ENCODE assay signal across 9 cellular contexts in the genomic region with DNA sequence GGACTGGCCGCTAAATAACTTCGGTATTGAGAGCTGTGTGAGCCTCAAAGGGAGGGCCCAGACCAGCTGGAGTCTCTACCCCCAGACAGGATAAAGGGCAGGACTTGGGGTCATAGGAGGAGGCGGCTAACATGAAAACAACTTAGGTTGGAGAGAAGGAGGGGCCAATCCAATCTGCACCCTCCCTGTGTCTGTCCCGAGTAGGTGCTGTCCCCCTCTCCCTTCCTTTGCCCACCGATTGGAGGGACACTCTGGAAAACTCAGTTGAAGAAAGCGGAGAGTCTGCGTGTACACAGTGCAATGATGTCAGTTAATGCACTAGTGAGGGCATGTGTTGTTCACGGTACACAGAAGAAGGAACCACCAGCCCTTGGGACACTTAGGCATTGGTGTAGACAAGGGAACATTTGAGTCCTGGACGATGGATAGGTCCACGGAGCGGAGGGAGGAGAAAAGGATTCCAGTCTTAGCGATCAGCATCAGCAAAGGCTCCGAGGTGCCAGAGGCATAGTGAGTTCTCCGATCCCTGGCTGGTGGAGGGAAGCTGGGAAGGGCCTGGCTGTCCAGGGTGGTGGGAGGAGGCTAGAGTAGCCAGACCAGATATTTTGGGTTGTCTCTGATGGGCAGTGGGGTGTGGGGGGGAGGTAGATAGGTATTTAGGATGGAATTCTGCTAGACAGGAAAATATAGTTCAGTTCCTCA. TPM values are rescaled to one million over a fixed set of nuclear protein-coding genes. Genes with fewer than 3 reads are reported as not detected.
DNase-seq lines count a peak whose midpoint lies in the region; ATAC-seq, FAIRE-seq and TF ChIP-seq lines count a peak whose summit lies in the region.
"Had no signal": no experiment of that assay in that cellular context is flagged by ENCODE, and none has a peak within 500 bp of the region (broad histone marks: within the 10 kb centered on the region; RNA-seq: fewer than 3 reads in every experiment).

No MANE protein-coding gene starts in this region.

- H3K27ac Mint-ChIP-seq in brain: peak overlapping the region; percentile 65 to 91 (median 76)

- H3K27ac ChIP-seq in A549 (peak overlapping the region; percentile 97 to 99), HCT116 (ENCODE audit: low read depth, low read length) (peak overlapping the region; percentile 81), lung (ENCODE audit: low read depth in 1 of 2, low read length in 1 of 2) (peak overlapping the region; percentile 70 to 85)

- TF ChIP-seq RAD21 in A549 (conservative IDR thresholded peaks at IDR 0.05 in 1 of 2, IDR thresholded peaks at IDR 0.05 in 1 of 2) (no peak), HCT116 (IDR thresholded peaks at IDR 0.05; ENCODE audit: low read depth) (no peak)

- H3K36me3 Mint-ChIP-seq in brain: peaks cover 10% of the 10 kb centered on the region

- no peaks in the 10 kb centered on the region for H3K9me2 ChIP-seq in HCT116 (ENCODE audit: insufficient read depth)

- TSS peak; percentile 27 for BruUV-seq in HCT116 (replicated peaks; lab: Mats Ljungman, UMichigan)

- H3K27me3 Mint-ChIP-seq in brain: peaks cover 66% of the 10 kb centered on the region

- no peak overlapping the region for H2AFZ ChIP-seq in HCT116 (ENCODE audit: low read depth, low read length, poor library complexity, severe bottlenecking)

- H3K27me3 ChIP-seq in HCT116 (ENCODE audit: insufficient read depth, low read length): no peaks in the 10 kb centered on the region
- no peaks in the 10 kb centered on the region for H3K27me3 ChIP-seq in lung (ENCODE audit: control insufficient read depth, insufficient read depth)

- TF ChIP-seq CTCF in A549 (IDR thresholded peaks at IDR 0.05): no peak
- TF ChIP-seq CTCF in HCT116 (IDR thresholded peaks at IDR 0.05 in 2 of 3, conservative IDR thresholded peaks at IDR 0.05 in 1 of 3; ENCODE audit: borderline replicate concordance in 1 of 3, insufficient read depth in 1 of 3, low read depth in 2 of 3, low read length in 2 of 3): no peak
- no peak for TF ChIP-seq CTCF in brain (conservative IDR thresholded peaks at IDR 0.05)
- no peak for TF ChIP-seq CTCF in lung (IDR thresholded peaks at IDR 0.05; ENCODE audit: control extremely low read depth, extremely low read depth)

- ATAC-seq in A549 (peak; percentile 8 to 27), HCT116 (peak; percentile 2), lung (ENCODE audit: insufficient read depth, low FRiP score) (peak; percentile 1), GM18520 (IDR thresholded peaks at IDR 0.05; ENCODE audit: unreplicated experiment) (no peak), GM21576 (IDR thresholded peaks at IDR 0.05; ENCODE audit: unreplicated experiment) (no peak)

- CTCF ChIA-PET in A549 (lab: Yijun Ruan, JAX) (interaction anchor here (0.9 to 20.5 kb wide), 7 partner anchors 15 to 217 kb away, joined by 3 to 314 read pairs (median 5); partner anchors contain the start of genes B3GNT9, CES4A, EXOC3L1 and FBXL8), HCT116 (lab: Charles Lee) (interaction anchor here (1.0 to 5.6 kb wide), 9 partner anchors 12 to 224 kb away, joined by 4 to 52 read pairs (median 6); partner anchors contain the start of genes CES3, FBXL8, FHOD1 and TRADD)

- POLR2A ChIA-PET in A549 (lab: Yijun Ruan, JAX): interaction anchor here (1.0 to 2.9 kb wide), 7 partner anchors 10 to 210 kb away, joined by 3 to 46 read pairs (median 4); partner anchors contain the start of genes B3GNT9, CES3, FBXL8 and FHOD1
- POLR2A ChIA-PET in HCT116 (lab: Charles Lee): interaction anchor here (0.6 to 2.1 kb wide), 7 partner anchors 7 to 287 kb away, joined by 3 to 17 read pairs (median 4); partner anchors contain the start of genes FBXL8, TMEM208 and TRADD

- H3K4me3 ChIP-seq in A549: peak overlapping the region; percentile 51
- H3K4me3 ChIP-seq in HCT116 (replicated peaks in 1 of 2; ENCODE audit: low read depth in 1 of 2, low read length in 2 of 2): peak overlapping the region; percentile 64 to 75
- no peak overlapping the region for H3K4me3 ChIP-seq in lung

- H3K9me3 Mint-ChIP-seq in brain: peaks cover 0 to 5% (median 0%) of the 10 kb centered on the region in 5 experiments

- TF ChIP-seq POLR2A in A549 (IDR thresholded peaks at IDR 0.05; ENCODE audit: low read length) (no peak), HCT116 (IDR thresholded peaks at IDR 0.05; ENCODE audit: borderline replicate concordance, extremely low read depth, insufficient read depth, insufficient read length) (no peak)

- H3K4me1 ChIP-seq in A549: peaks cover 41% of the 10 kb centered on the region
- H3K4me1 ChIP-seq in HCT116 (ENCODE audit: control insufficient read depth in 1 of 2, insufficient read depth in 2 of 2, low read length in 2 of 2): peaks cover 42 to 65% of the 10 kb centered on the region in 2 experiments
- H3K4me1 ChIP-seq in lung (ENCODE audit: control insufficient read depth in 2 of 2, insufficient read depth in 2 of 2, low read length in 2 of 2): peaks cover 0 to 15% of the 10 kb centered on the region in 2 donors

- peaks cover 8% of the 10 kb centered on the region; the same call in 1 of the 2 replicates for H3K79me2 ChIP-seq in HCT116 (ENCODE audit: insufficient read depth, low read length)

- DNase-seq in A549 (ENCODE audit: low read depth in 1 of 2, low spot score in 1 of 2) (peak; percentile 41 to 51), HCT116 (ENCODE audit: low read depth, low spot score) (no peak), lung (ENCODE audit: low spot score) (no peak), NCI-H2029 (lab: John Stamatoyannopoulos, UW) (no peak), SHP77 treated with DMSO at 0.1 percent for 48 hours (lab: John Stamatoyannopoulos, UW) (no peak)

- no peak for TF ChIP-seq EP300 in A549 (IDR thresholded peaks at IDR 0.05)

- H3K4me2 ChIP-seq in A549: peak overlapping the region; percentile 99
- peak overlapping the region; percentile 100 for H3K4me2 ChIP-seq in HCT116 (ENCODE audit: low read length)

- 36% methylated on average over 14 of the region's 14 CpGs for WGBS in A549 (ENCODE audit: missing lambda C conversion rate)
- 42% methylated on average over 14 of the region's 14 CpGs for WGBS in lung, 2 donors

- no peaks in the 10 kb centered on the region for H3K9me3 ChIP-seq in A549
- no peaks in the 10 kb centered on the region for H3K9me3 ChIP-seq in HCT116 (ENCODE audit: control insufficient read depth in 1 of 2, insufficient read depth in 1 of 2, low read depth in 1 of 2, low read length in 2 of 2)
- H3K9me3 ChIP-seq in lung (ENCODE audit: control insufficient read depth in 2 of 2, insufficient read depth in 1 of 2, low read length in 1 of 2): no peaks in the 10 kb centered on the region

- no peak for FAIRE-seq in A549 (lab: Jason Lieb, UNC)
- FAIRE-seq: endometrium had no signal

- no peaks in the 10 kb centered on the region for H4K20me1 ChIP-seq in HCT116 (ENCODE audit: insufficient read depth)

- RAD21 ChIA-PET in HCT116 (lab: Charles Lee; ENCODE audit: low non-redundant PET in 1 of 2, low total read pairs in 2 of 2, uncharacterized antibody in 2 of 2, unreplicated experiment in 2 of 2): interaction anchor here (0.7 to 1.7 kb wide), 3 partner anchors 20 to 153 kb away, joined by 3 to 6 read pairs (median 3); partner anchors contain the start of gene B3GNT9 (in 1 of the 2)

- peaks cover 71% of the 10 kb centered on the region for H3K4me1 Mint-ChIP-seq in brain

- peak overlapping the region; percentile 72 to 88 (median 76) for H3K4me3 Mint-ChIP-seq in brain

- H3K9ac ChIP-seq in HCT116 (ENCODE audit: low read length): peak overlapping the region; percentile 90

- intact Hi-C loops in HCT116 (cut with micrococcal nuclease): no loop called here

- H3K36me3 ChIP-seq in HCT116 (ENCODE audit: control insufficient read depth in 1 of 2, insufficient read depth in 2 of 2, low read length in 2 of 2) (0 out of 4 replicates have a peak, but pooled peaks cover 0 to 6% of the 10 kb centered on the region in 2 experiments), lung (ENCODE audit: control insufficient read depth in 2 of 2, insufficient read depth in 2 of 2, low read length in 2 of 2) (no peaks in the 10 kb centered on the region)

RNA-seq across cellular contexts. Expression of gene NOL3, which starts 0.8 kb away (rescaled TPM):
- polyA plus RNA-seq in A549 (2011; rRNA removed) (22.6 and 24.4 TPM in 2 replicates), A549 (2017; fragmentation: RNase III; extraction: RNeasy Plus Mini Kit Qiagen cat#74134 plus additional on column Dnase treatment) (38.5 to 41.3 TPM (median 39.1 TPM) in 3 replicates), brain (ENCODE audit: insufficient read depth, low read depth, low replicate concordance) (25.6 TPM), lung (10 to 100 TPM; 35.5 to 46.8 TPM)
- 36.9 and 41.0 TPM in 2 replicates for polyA plus RNA-seq in A549 (2012; cell fraction: cytosol; rRNA removed)
- 53.4 and 79.4 TPM in 2 replicates for polyA plus RNA-seq in A549 (2012; cell fraction: nucleus; rRNA removed)
- 9.0 and 10.6 TPM in 2 replicates for polyA minus RNA-seq in A549 (2011; rRNA and poly(A)+ RNA removed)
- total RNA-seq in HCT116 (2021; ENCODE audit: unreplicated experiment) (54.0 TPM), lung (10 to 100 TPM; 25.3 to 51.9 TPM)
- 76.0 and 87.8 TPM in 2 replicates for polyA plus RNA-seq in HCT116 (2012)

RNA-seq across cellular contexts. Expression of gene HSF4, which starts 6.6 kb away (rescaled TPM):
- 8.3 and 11.7 TPM in 2 replicates for polyA plus RNA-seq in A549 (2011; rRNA removed)
- polyA plus RNA-seq in A549 (2012; cell fraction: cytosol; rRNA removed): 12.1 and 13.7 TPM in 2 replicates
- polyA plus RNA-seq in A549 (2012; cell fraction: nucleus; rRNA removed): 198 and 241 TPM in 2 replicates
- 15.3 to 22.0 TPM (median 18.9 TPM) in 3 replicates for polyA plus RNA-seq in A549 (2017; fragmentation: RNase III; extraction: RNeasy Plus Mini Kit Qiagen cat#74134 plus additional on column Dnase treatment)
- 4.9 and 5.0 TPM in 2 replicates for polyA minus RNA-seq in A549 (2011; rRNA and poly(A)+ RNA removed)
- total RNA-seq in HCT116 (2021; ENCODE audit: unreplicated experiment): 46.6 TPM
- 32.7 and 36.2 TPM in 2 replicates for polyA plus RNA-seq in HCT116 (2012)
- polyA plus RNA-seq in brain (ENCODE audit: insufficient read depth, low read depth, low replicate concordance): 6.4 TPM
- total RNA-seq in lung: 10 to 100 TPM in 1 of 2 donors, 1 to 10 TPM in 1; 5.1 to 28.9 TPM
- polyA plus RNA-seq in lung: 10 to 100 TPM; 13.1 to 62.5 TPM

RNA-seq across cellular contexts. Expression of gene FBXL8, which starts 11.3 kb away (rescaled TPM):
- polyA plus RNA-seq in A549 (2011; rRNA removed) (5.4 and 5.6 TPM in 2 replicates), A549 (2017; fragmentation: RNase III; extraction: RNeasy Plus Mini Kit Qiagen cat#74134 plus additional on column Dnase treatment) (12.5 to 14.4 TPM (median 13.1 TPM) in 3 replicates), brain (ENCODE audit: insufficient read depth, low read depth, low replicate concordance) (1.5 TPM), lung (10 to 100 TPM; 18.9 to 30.3 TPM)
- 10.7 and 15.0 TPM in 2 replicates for polyA plus RNA-seq in A549 (2012; cell fraction: cytosol; rRNA removed)
- polyA plus RNA-seq in A549 (2012; cell fraction: nucleus; rRNA removed): 99.8 and 200 TPM in 2 replicates
- 2.4 and 2.6 TPM in 2 replicates for polyA minus RNA-seq in A549 (2011; rRNA and poly(A)+ RNA removed)
- total RNA-seq in HCT116 (2021; ENCODE audit: unreplicated experiment) (27.8 TPM), lung (10 to 100 TPM in 1 of 2 donors, 1 to 10 TPM in 1; 3.6 to 30.9 TPM)
- 20.5 and 21.6 TPM in 2 replicates for polyA plus RNA-seq in HCT116 (2012)

RNA-seq across cellular contexts. Expression of gene TRADD, which starts 11.4 kb away (rescaled TPM):
- 7.8 and 9.1 TPM in 2 replicates for polyA plus RNA-seq in A549 (2011; rRNA removed)
- 22.9 and 30.0 TPM in 2 replicates for polyA plus RNA-seq in A549 (2012; cell fraction: cytosol; rRNA removed)
- 35.6 and 45.2 TPM in 2 replicates for polyA plus RNA-seq in A549 (2012; cell fraction: nucleus; rRNA removed)
- 13.2 to 15.2 TPM (median 15.2 TPM) in 3 replicates for polyA plus RNA-seq in A549 (2017; fragmentation: RNase III; extraction: RNeasy Plus Mini Kit Qiagen cat#74134 plus additional on column Dnase treatment)
- polyA minus RNA-seq in A549 (2011; rRNA and poly(A)+ RNA removed): 3.5 and 4.4 TPM in 2 replicates
- 20.5 TPM for total RNA-seq in HCT116 (2021; ENCODE audit: unreplicated experiment)
- polyA plus RNA-seq in HCT116 (2012): 13.6 and 16.4 TPM in 2 replicates
- polyA plus RNA-seq in brain (ENCODE audit: insufficient read depth, low read depth, low replicate concordance): 2.3 TPM
- 10 to 100 TPM; 12.4 to 36.1 TPM for total RNA-seq in lung
- 10 to 100 TPM; 17.5 to 37.2 TPM for polyA plus RNA-seq in lung

RNA-seq across cellular contexts. Expression of gene MATCAP1, which starts 12.7 kb away (rescaled TPM):
- polyA plus RNA-seq in A549 (2011; rRNA removed) (7.2 and 7.5 TPM in 2 replicates), A549 (2017; fragmentation: RNase III; extraction: RNeasy Plus Mini Kit Qiagen cat#74134 plus additional on column Dnase treatment) (16.1 to 23.5 TPM (median 20.8 TPM) in 3 replicates), brain (ENCODE audit: insufficient read depth, low read depth, low replicate concordance) (26.6 TPM), lung (10 to 100 TPM; 18.5 to 18.8 TPM)
- 14.3 and 20.0 TPM in 2 replicates for polyA plus RNA-seq in A549 (2012; cell fraction: cytosol; rRNA removed)
- 109 and 134 TPM in 2 replicates for polyA plus RNA-seq in A549 (2012; cell fraction: nucleus; rRNA removed)
- polyA minus RNA-seq in A549 (2011; rRNA and poly(A)+ RNA removed): 10.8 and 13.6 TPM in 2 replicates
- total RNA-seq in HCT116 (2021; ENCODE audit: unreplicated experiment) (38.7 TPM), lung (10 to 100 TPM; 33.1 to 41.8 TPM)
- polyA plus RNA-seq in HCT116 (2012): 29.7 and 41.0 TPM in 2 replicates

Comparison
In these comparisons a context has a peak if more than half of its experiments do, and no peak if none do; other contexts are left out.
1. ATAC-seq: peak in A549 (2 of 2), HCT116 (single experiment) and lung (single experiment); none in GM18520 (single experiment) and GM21576 (single experiment).
2. DNase-seq: peak in A549 (2 of 2); none in HCT116 (single experiment), lung (single experiment), NCI-H2029 (single experiment) and SHP77 treated with DMSO at 0.1 percent for 48 hours (single experiment).
3. Of the 6 proteins assayed by ChIP-seq in both A549 and HCT116: peak only in A549: MAX; only in HCT116: none; in both: none; in neither: 5.
4. Peak in every context shown above with its lines, with median percentiles within 50 percentile points of each other: H3K27ac ChIP-seq.